Comparison of ENCODE assay signal across 9 cellular contexts in the genomic region with DNA sequence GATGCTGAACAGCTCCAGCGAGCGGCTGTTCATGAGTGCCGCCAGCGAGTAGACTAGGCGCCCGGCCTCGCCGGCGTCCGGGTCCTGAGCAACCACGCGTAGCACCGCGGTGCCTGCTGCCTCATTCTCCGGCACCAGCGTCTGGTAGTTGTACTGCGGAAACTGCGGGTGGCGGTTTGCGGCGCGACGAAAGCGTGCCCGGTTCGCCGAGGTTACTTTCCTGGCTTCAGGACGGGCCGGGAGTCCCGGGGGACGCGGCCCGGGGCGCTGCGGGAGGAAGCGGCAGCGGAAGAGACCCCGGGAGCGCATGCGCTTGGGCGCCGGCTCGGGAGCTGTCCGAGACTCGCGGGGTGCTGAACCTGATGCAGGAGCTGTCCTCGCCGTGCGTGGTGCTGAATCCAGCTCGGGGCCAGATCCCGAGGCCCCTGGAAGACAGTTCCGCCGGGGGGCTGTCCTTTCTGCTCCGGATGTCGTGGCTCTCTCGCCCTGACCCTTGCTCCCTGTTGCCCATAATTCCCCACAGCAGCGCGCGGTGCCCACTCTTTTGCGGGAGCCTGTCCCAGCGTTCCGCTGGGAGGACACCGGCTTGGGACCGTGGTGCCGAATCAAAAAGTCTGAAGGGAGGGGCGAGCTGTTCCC. TPM values are rescaled to one million over a fixed set of nuclear protein-coding genes. Genes with fewer than 3 reads are reported as not detected.
A peak's percentile ranks its signal among the peaks of the same experiment; 100 is the strongest.
DNase-seq lines count a peak whose midpoint lies in the region; ATAC-seq, FAIRE-seq and TF ChIP-seq lines count a peak whose summit lies in the region.
"Had no signal": no experiment of that assay in that cellular context is flagged by ENCODE, and none has a peak within 500 bp of the region (broad histone marks: within the 10 kb centered on the region; RNA-seq: fewer than 3 reads in every experiment).

No MANE protein-coding gene starts in this region.

- DNase-seq in GM18507 (ENCODE audit: extremely low spot score, insufficient read length, low read depth): peak; percentile 55
- peak; percentile 35 to 76 (median 69) for DNase-seq in T-cell
- peak in 45 of 58 donors; percentile 15 to 73 (median 45) for DNase-seq in anterior cingulate cortex (lab: John Stamatoyannopoulos, UW)
- DNase-seq in hepatic stellate cell (ENCODE audit: low spot score): peak; percentile 91
- DNase-seq in gastrocnemius medialis: peak in 1 of 2 donors; percentile 24
- no peak for DNase-seq in DMS 273 treated with DMSO at 0.1 percent for 48 hours (lab: John Stamatoyannopoulos, UW)

- CTCF ChIA-PET in T-cell (lab: Charles Lee): interaction anchor here in 1 of 2 donors (0.6 kb wide), 1 partner anchor 22 kb away, joined by 4 read pairs; no protein-coding TSS in a partner anchor

- FAIRE-seq in GM18507 (lab: Jason Lieb, UNC): peak; percentile 52
- FAIRE-seq: TTC549 had no signal

- no peaks in the 10 kb centered on the region for H3K9me3 Mint-ChIP-seq in T-cell

- in situ Hi-C loops in gastrocnemius medialis (cut with MboI; ENCODE audit: low sequenced_read_pairs in 4 of 4): no loop called here

- no peak for TF ChIP-seq POLR2A in gastrocnemius medialis (IDR thresholded peaks at IDR 0.05)

- no peak overlapping the region for H3K27ac ChIP-seq in gastrocnemius medialis

- H3K36me3 ChIP-seq in gastrocnemius medialis: no peaks in the 10 kb centered on the region

- TF ChIP-seq CTCF in gastrocnemius medialis (IDR thresholded peaks at IDR 0.05 in 4 of 5, conservative IDR thresholded peaks at IDR 0.05 in 1 of 5): no peak

- peak overlapping the region; percentile 25 to 43 (median 38) for H3K4me3 ChIP-seq in gastrocnemius medialis

- peaks cover 26 to 35% (median 35%) of the 10 kb centered on the region in 3 donors for H3K27me3 ChIP-seq in gastrocnemius medialis

- peaks cover 5 to 25% of the 10 kb centered on the region in 2 donors for H3K4me1 ChIP-seq in gastrocnemius medialis

- peaks cover 14 to 36% (median 24%) of the 10 kb centered on the region in 3 donors for H3K4me1 Mint-ChIP-seq in T-cell

- H3K9me3 ChIP-seq in gastrocnemius medialis: no peaks in the 10 kb centered on the region

- ATAC-seq in T-cell (replicated peaks in 1 of 4) (peak; percentile 45 to 63 (median 48)), gastrocnemius medialis (peak in 1 of 2 donors; percentile 54), HG02642 (IDR thresholded peaks at IDR 0.05; ENCODE audit: poor library complexity, unreplicated experiment) (no peak), HG03457 (IDR thresholded peaks at IDR 0.05; ENCODE audit: unreplicated experiment) (no peak)

- POLR2A ChIA-PET in T-cell (lab: Charles Lee): interaction anchor here in 1 of 2 donors (0.5 kb wide), 1 partner anchor 759 kb away, joined by 3 read pairs; no protein-coding TSS in a partner anchor

- intact Hi-C loops in gastrocnemius medialis (cut with DNase I; ENCODE audit: low total_unique reads): no loop called here

- H3K36me3 Mint-ChIP-seq in T-cell: no peaks in the 10 kb centered on the region

- H3K27me3 Mint-ChIP-seq in T-cell: peaks cover 20 to 26% of the 10 kb centered on the region in 2 donors

- no peak overlapping the region for H3K27ac Mint-ChIP-seq in T-cell

- H3K4me3 Mint-ChIP-seq in T-cell: peak overlapping the region; percentile 13 to 54 (median 21)

RNA-seq across cellular contexts. Expression of a gene that starts 1.1 kb away (rescaled TPM):
- 1 to 10 TPM; 5.6 to 7.4 (median 6.2) TPM for total RNA-seq in T-cell
- total RNA-seq in gastrocnemius medialis: under 1 TPM in 3 of 4 donors, not detected in 1; 0.02 to 0.25 (median 0.05) TPM

RNA-seq across cellular contexts. Expression of a gene that starts 24.1 kb away (rescaled TPM):
- total RNA-seq in T-cell: 10 to 100 TPM; 17.4 to 23.4 (median 20.4) TPM
- total RNA-seq in gastrocnemius medialis: 10 to 100 TPM; 13.2 to 33.1 (median 19.4) TPM

RNA-seq across cellular contexts. Expression of a gene that starts 26.4 kb away (rescaled TPM):
- total RNA-seq in T-cell (10 to 100 TPM; 16.2 to 36.4 (median 29.2) TPM), gastrocnemius medialis (10 to 100 TPM in 2 of 4 donors, 1 to 10 TPM in 2; 6.1 to 17.3 (median 10.1) TPM)

RNA-seq across cellular contexts. Expression of a gene that starts 40.1 kb away (rescaled TPM):
- total RNA-seq in T-cell (under 1 TPM in 1 of 5 donors, not detected in 4; 0.39 TPM), gastrocnemius medialis (not detected)

RNA-seq across cellular contexts. Expression of a gene that starts 52.2 kb away (rescaled TPM):
- total RNA-seq in T-cell (100 to 1,000 TPM in 2 of 5 donors, 10 to 100 TPM in 3; 93.0 to 109 (median 98.4) TPM), gastrocnemius medialis (100 to 1,000 TPM; 679 to 861 (median 720) TPM)

Comparison
In these comparisons a context has a peak if more than half of its experiments do, and no peak if none do; other contexts are left out.
1. ATAC-seq: peak in T-cell (4 of 4); none in HG02642 (single experiment) and HG03457 (single experiment).
2. RNA of a gene that starts 1.1 kb away (total RNA-seq): 5.6 to 7.4 TPM in T-cell; 0.02 to 0.25 TPM in gastrocnemius medialis; every median in the first group is over 4 times any median in the second.